8 cellular contexts compared by ENCODE assay signal in the genomic region with DNA sequence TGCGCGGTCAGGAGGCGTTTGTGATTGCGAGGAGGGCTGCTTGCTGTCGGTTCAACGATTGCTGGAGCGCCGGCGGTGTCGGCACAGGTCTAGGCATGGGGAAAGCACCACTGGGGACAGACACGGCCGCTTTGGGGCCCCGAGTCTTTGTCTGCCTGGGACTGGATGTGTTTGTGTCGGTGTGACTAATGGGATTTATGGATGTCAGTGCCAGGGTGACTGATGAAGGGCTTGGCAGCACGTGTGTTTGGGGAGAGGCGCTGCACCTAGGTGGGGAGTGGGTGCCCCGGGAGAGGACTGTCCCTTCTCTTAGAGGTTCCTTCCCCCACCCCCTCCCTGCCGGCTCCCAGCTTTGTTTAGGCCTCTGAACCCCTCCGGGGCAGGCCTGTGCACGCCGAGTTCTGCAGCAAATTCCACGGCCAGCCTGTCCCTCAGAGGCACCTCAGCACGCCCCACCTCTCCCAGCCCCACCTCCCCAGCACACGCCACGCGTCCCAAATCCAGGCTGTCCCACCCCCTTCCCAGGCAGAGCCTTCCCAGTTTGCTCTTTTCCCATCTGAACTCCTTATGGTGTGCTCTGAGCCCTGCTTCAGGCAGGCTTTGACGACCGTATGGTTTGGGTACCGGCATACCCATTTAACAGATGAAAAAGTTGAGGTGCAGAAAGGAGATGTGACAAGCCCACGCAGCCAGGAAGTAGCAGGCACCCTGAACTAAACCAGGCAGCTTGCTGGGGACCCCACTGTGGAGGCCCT. TPM values are rescaled to one million over a fixed set of nuclear protein-coding genes. Genes with fewer than 3 reads are reported as not detected.
DNase-seq lines count a peak whose midpoint lies in the region; ATAC-seq, FAIRE-seq and TF ChIP-seq lines count a peak whose summit lies in the region.

No MANE protein-coding gene starts in this region.

- peak overlapping the region; percentile 58 to 83 for H3K4me3 Mint-ChIP-seq in activated T-cell treated with anti-CD3 and anti-CD28 coated beads, Interleukin-2, amount 50 U/mL, for 72 hours
- peak overlapping the region; percentile 43 for H3K4me3 Mint-ChIP-seq in T-helper 2 cell treated with Interferon-gamma antibody and Interleukin-4, amounts not matched to agents 5 μg/mL and 100 μg/mL, for 36 hours

- no peaks in the 10 kb centered on the region for H3K36me3 ChIP-seq in pancreas

- no peaks in the 10 kb centered on the region for H3K36me3 Mint-ChIP-seq in activated T-cell treated with anti-CD3 and anti-CD28 coated beads, Interleukin-2, amount 50 U/mL, for 72 hours (ENCODE audit: insufficient read depth in 2 of 2)
- H3K36me3 Mint-ChIP-seq in T-helper 2 cell treated with Interferon-gamma antibody and Interleukin-4, amounts not matched to agents 5 μg/mL and 100 μg/mL, for 36 hours (ENCODE audit: low read depth): peaks cover 1% of the 10 kb centered on the region

- DNase-seq in activated T-cell treated with anti-CD3 and anti-CD28 coated beads, Interleukin-2, amount 50 U/mL, for 72 hours: peak; percentile 25 to 38
- DNase-seq in activated T-cell treated with anti-CD3 and anti-CD28 coated beads for 4 hours (no peak), glomerular visceral epithelial cell (ENCODE audit: extremely low spot score) (peak; percentile 38), pancreas (peak in 4 of 6 donors; percentile 29 to 83 (median 61)), middle frontal gyrus (ENCODE audit: extremely low spot score, low spot score) (no peak)
- no peak for DNase-seq in T-helper 2 cell treated with Interferon-gamma antibody and Interleukin-4, amounts not matched to agents 5 μg/mL and 100 μg/mL, for 36 hours (ENCODE audit: low spot score)

- H3K9me3 Mint-ChIP-seq in activated T-cell treated with anti-CD3 and anti-CD28 coated beads, Interleukin-2, amount 50 U/mL, for 72 hours: no peaks in the 10 kb centered on the region
- peaks cover 5% of the 10 kb centered on the region for H3K9me3 Mint-ChIP-seq in T-helper 2 cell treated with Interferon-gamma antibody and Interleukin-4, amounts not matched to agents 5 μg/mL and 100 μg/mL, for 36 hours

- peaks cover 61% of the 10 kb centered on the region for H3K27me3 Mint-ChIP-seq in activated T-cell treated with anti-CD3 and anti-CD28 coated beads, Interleukin-2, amount 50 U/mL, for 72 hours (ENCODE audit: low read depth)
- H3K27me3 Mint-ChIP-seq in T-helper 2 cell treated with Interferon-gamma antibody and Interleukin-4, amounts not matched to agents 5 μg/mL and 100 μg/mL, for 36 hours (ENCODE audit: low read depth): peaks cover 61% of the 10 kb centered on the region

- peaks cover 0 to 8% (median 7%) of the 10 kb centered on the region in 3 donors for H3K4me1 ChIP-seq in pancreas

- intact Hi-C loops in pancreas (cut with DNase I): no loop called here

- H3K27me3 ChIP-seq in pancreas: no peaks in the 10 kb centered on the region

- 22 to 26% methylated on average over 29 to 30 of the region's 30 CpGs for WGBS in pancreas, 2 donors

- H3K4me3 ChIP-seq in pancreas: peak overlapping the region in 3 of 4 donors; percentile 90 to 94 (median 93)

- no peaks in the 10 kb centered on the region for H3K9me3 ChIP-seq in pancreas

- no peak for FAIRE-seq in pancreas (lab: Jason Lieb, UNC)

- H3K27ac ChIP-seq in pancreas: peak overlapping the region; percentile 89 to 100 (median 98)

- H3K4me1 Mint-ChIP-seq in activated T-cell treated with anti-CD3 and anti-CD28 coated beads, Interleukin-2, amount 50 U/mL, for 72 hours (ENCODE audit: low read depth): peaks cover 32% of the 10 kb centered on the region
- H3K4me1 Mint-ChIP-seq in T-helper 2 cell treated with Interferon-gamma antibody and Interleukin-4, amounts not matched to agents 5 μg/mL and 100 μg/mL, for 36 hours (ENCODE audit: low read depth): peaks cover 10% of the 10 kb centered on the region

- peak in 1 of 2 donors; percentile 27 for ATAC-seq in activated T-cell treated with anti-CD3 and anti-CD28 coated beads, Interleukin-2, amount 50 U/mL, for 72 hours (replicated peaks in 1 of 2)
- ATAC-seq in pancreas: no peak
- no peak for ATAC-seq in GM21423 (IDR thresholded peaks at IDR 0.05; ENCODE audit: unreplicated experiment)
- no peak for ATAC-seq in HG03432 (IDR thresholded peaks at IDR 0.05; ENCODE audit: unreplicated experiment)

- no peak for TF ChIP-seq CTCF in pancreas (IDR thresholded peaks at IDR 0.05)

- H3K27ac Mint-ChIP-seq in activated T-cell treated with anti-CD3 and anti-CD28 coated beads, Interleukin-2, amount 50 U/mL, for 72 hours: no peak overlapping the region
- H3K27ac Mint-ChIP-seq in T-helper 2 cell treated with Interferon-gamma antibody and Interleukin-4, amounts not matched to agents 5 μg/mL and 100 μg/mL, for 36 hours: peak overlapping the region; percentile 31

RNA-seq across cellular contexts. Expression of gene TNRC18, which starts 6.4 kb away (rescaled TPM):
- 10 to 100 TPM; 67.6 to 69.0 TPM for total RNA-seq in activated T-cell treated with anti-CD3 and anti-CD28 coated beads, Interleukin-2, amount 50 U/mL, for 72 hours
- 10 to 100 TPM; 32.3 to 47.0 (median 36.9) TPM for total RNA-seq in pancreas
- polyA plus RNA-seq in pancreas: 10 to 100 TPM; 30.1 to 80.6 TPM

Comparison
In these comparisons a context has a peak if more than half of its experiments do, and no peak if none do; other contexts are left out.
1. DNase-seq: peak in activated T-cell treated with anti-CD3 and anti-CD28 coated beads, Interleukin-2, amount 50 U/mL, for 72 hours (2 of 2), glomerular visceral epithelial cell (single experiment) and pancreas (4 of 6); none in activated T-cell treated with anti-CD3 and anti-CD28 coated beads for 4 hours (single experiment), T-helper 2 cell treated with Interferon-gamma antibody and Interleukin-4, amounts not matched to agents 5 μg/mL and 100 μg/mL, for 36 hours (single experiment) and middle frontal gyrus (single experiment).